11 cellular contexts compared by ENCODE assay signal in genomic region chr17:59761385-59762021, GRCh38. TPM values are rescaled to one million over a fixed set of nuclear protein-coding genes. Genes with fewer than 3 reads are reported as not detected.
DNase-seq lines count a peak whose midpoint lies in the region; ATAC-seq, FAIRE-seq and TF ChIP-seq lines count a peak whose summit lies in the region.
"Had no signal": no experiment of that assay in that cellular context is flagged by ENCODE, and none has a peak within 500 bp of the region (broad histone marks: within the 10 kb centered on the region; RNA-seq: fewer than 3 reads in every experiment).

No MANE protein-coding gene starts in this region.

- H3K9ac ChIP-seq in HepG2 (ENCODE audit: insufficient read depth, low read depth, low read length) = peak overlapping the region; percentile 64

- H3K36me3 ChIP-seq in HAP-1 (replicated peaks) = peaks cover 8% of the 10 kb centered on the region
- H3K36me3 ChIP-seq in HepG2 (replicated peaks in 1 of 2; ENCODE audit: control insufficient read depth in 1 of 2, insufficient read depth in 2 of 2, low read length in 2 of 2) = peaks cover 4 to 25% of the 10 kb centered on the region in 2 experiments; a peak in 4 of 5 replicates
- H3K36me3 ChIP-seq: right lobe of liver had no signal

- H3K79me2 ChIP-seq in HepG2 (ENCODE audit: insufficient read depth, low read length) = peaks cover 16% of the 10 kb centered on the region

- H3K9me3 ChIP-seq in HAP-1 (peaks cover 3% of the 10 kb centered on the region; the same call in 1 of the 2 replicates), HepG2 (ENCODE audit: low read length) (no peaks in the 10 kb centered on the region)
- H3K9me3 ChIP-seq: right lobe of liver had no signal

- no peak for TF ChIP-seq CTCF in astrocyte of the cerebellum (IDR thresholded peaks at IDR 0.05; ENCODE audit: low read depth, low read length, missing control alignments)
- no peak for TF ChIP-seq CTCF in HepG2 (CRISPR knock-in tag; IDR thresholded peaks at IDR 0.05)

- TF ChIP-seq EP300 in HepG2 (IDR thresholded peaks at IDR 0.05; ENCODE audit: low read depth in 2 of 2, low read length in 2 of 2) (peak in 1 of 2 experiments; percentile 61; a peak in 2 of 4 replicates), HepG2 (CRISPR knock-in tag; IDR thresholded peaks at IDR 0.05; ENCODE audit: borderline replicate concordance) (no peak)

- peak overlapping the region; percentile 68 for H3K4me2 ChIP-seq in HepG2 (ENCODE audit: low read depth, low read length)

- peak; percentile 56 for FAIRE-seq in HepG2 (lab: Jason Lieb, UNC)
- FAIRE-seq: D721Med, endometrium had no signal

- CTCF ChIA-PET in HepG2 (lab: Yijun Ruan, JAX; ENCODE audit: low intra/inter-chr PET ratio, low total read pairs) = no interaction called here

- peak; percentile 94 for ATAC-seq in HepG2
- ATAC-seq in GM19324 (IDR thresholded peaks at IDR 0.05; ENCODE audit: low FRiP score, unreplicated experiment) = no peak

- no peaks in the 10 kb centered on the region for H3K27me3 ChIP-seq in HAP-1 (ENCODE audit: low read depth)
- no peaks in the 10 kb centered on the region for H3K27me3 ChIP-seq in HepG2 (ENCODE audit: control insufficient read depth in 1 of 2, insufficient read depth in 2 of 2, low read length in 2 of 2)
- H3K27me3 ChIP-seq: right lobe of liver had no signal

- H3K4me1 ChIP-seq in HAP-1 (peaks cover 20% of the 10 kb centered on the region), HepG2 (ENCODE audit: insufficient read depth, low read length) (peaks cover 49% of the 10 kb centered on the region)
- H3K4me1 ChIP-seq: right lobe of liver had no signal

- no peak overlapping the region for H2AFZ ChIP-seq in HepG2 (ENCODE audit: low read length)

- TF ChIP-seq POLR2A in HepG2 (IDR thresholded peaks at IDR 0.05; ENCODE audit: insufficient read depth in 1 of 2, low read depth in 2 of 2, low read length in 2 of 2) = no peak

- H3K4me3 ChIP-seq in HAP-1 (no peak overlapping the region), astrocyte of the cerebellum (ENCODE audit: low read depth, low read length) (no peak overlapping the region), HepG2 (replicated peaks in 1 of 3; ENCODE audit: insufficient read depth in 1 of 3, low read depth in 2 of 3, low read length in 3 of 3) (peak overlapping the region in 1 of 3 experiments; percentile 0; a peak in 1 of 6 replicates)
- H3K4me3 ChIP-seq: right lobe of liver had no signal

- in situ Hi-C loops in HAP-1 (cut with MboI; ENCODE audit: low sequenced_read_pairs) (no loop called here), astrocyte of the cerebellum (cut with HindIII; ENCODE audit: low sequenced_read_pairs) (no loop called here), HepG2 (cut with HindIII; ENCODE audit: extremely low pct_ligation_motif_present, low pct_unique_long_range_greater_than_20kb) (no loop called here)

- POLR2A ChIA-PET in HepG2 (lab: Yijun Ruan, JAX) = interaction anchor here (0.6 to 2.8 kb wide), 10 partner anchors 7 to 92 kb away, joined by 3 to 22 read pairs (median 6); no protein-coding TSS in a partner anchor

- TF ChIP-seq RAD21 in HepG2 (CRISPR knock-in tag; IDR thresholded peaks at IDR 0.05) = no peak

- DNase-seq in A172 (ENCODE audit: low spot score) = peak; percentile 69
- DNase-seq in HAP-1 (ENCODE audit: low spot score in 2 of 2) = peak; percentile 17 to 47
- DNase-seq in astrocyte of the cerebellum (ENCODE audit: low read depth) = peak; percentile 97
- peak; percentile 92 for DNase-seq in HepG2 (ENCODE audit: low spot score)
- DNase-seq in retina = no peak
- no peak for DNase-seq in ecto neural progenitor cell (ENCODE audit: low spot score)
- no peak for DNase-seq in stimulated activated CD4-positive, alpha-beta T cell treated with anti-CD3 and anti-CD28 coated beads, Interleukin-2, amount 100 ng/mL, for 24 hours
- DNase-seq: right lobe of liver had no signal

- BruUV-seq in HepG2 (replicated peaks; lab: Mats Ljungman, UMichigan) = no TSS peak

- H3K27ac ChIP-seq in HepG2 (ENCODE audit: extremely low read length, insufficient read depth, low read length) = peak overlapping the region; percentile 76
- H3K27ac ChIP-seq: right lobe of liver had no signal

- no peaks in the 10 kb centered on the region for H4K20me1 ChIP-seq in HepG2 (ENCODE audit: insufficient read depth, low read length)

- 20% methylated on average over 3 of the region's 3 CpGs for WGBS in HepG2 (ENCODE audit: low lambda C conversion rate)

- intact Hi-C loops in HepG2 (cut with micrococcal nuclease; ENCODE audit: unreplicated experiment) = no loop called here

TF ChIP-seq in HepG2, 621 proteins besides CTCF, POLR2A, EP300 and RAD21 (continues in another document):
- TF ChIP-seq ZFP37 (CRISPR knock-in tag; IDR thresholded peaks at IDR 0.05; ENCODE audit: borderline replicate concordance) = no peak
- no peak for TF ChIP-seq ZNF275 (CRISPR knock-in tag; IDR thresholded peaks at IDR 0.05; ENCODE audit: borderline replicate concordance)
- no peak for TF ChIP-seq NFYC (CRISPR knock-in tag; IDR thresholded peaks at IDR 0.05)
- TF ChIP-seq ZNF335 (CRISPR knock-in tag; IDR thresholded peaks at IDR 0.05) = peak; percentile 32; the same call in 1 of the 2 replicates
- TF ChIP-seq ARNTL (CRISPR knock-in tag; IDR thresholded peaks at IDR 0.05) = no peak
- no peak for TF ChIP-seq ZNF496 (CRISPR knock-in tag; IDR thresholded peaks at IDR 0.05; ENCODE audit: insufficient replicate concordance)

RNA-seq across cellular contexts. Expression of gene VMP1, which starts 54.0 kb away (rescaled TPM):
- 345 and 392 TPM in 2 replicates for total RNA-seq in A172 (2014; rRNA removed; shearing (Covaris generic))
- 80.3 and 186 TPM in 2 replicates for total RNA-seq in HepG2 (2016; rRNA removed; fragmentation: Illumina TruSeq; extraction: Trizol)
- 81.7 and 81.9 TPM in 2 replicates for total RNA-seq in HepG2 (2016; cell fraction: cytosol; rRNA removed; fragmentation: Illumina TruSeq; extraction: Trizol; ENCODE audit: low read depth)
- total RNA-seq in HepG2 (2016; cell fraction: insoluble cytoplasmic fraction; rRNA removed; fragmentation: Illumina TruSeq; extraction: Trizol) = 87.6 and 200 TPM in 2 replicates
- total RNA-seq in HepG2 (2016; cell fraction: membrane; rRNA removed; fragmentation: Illumina TruSeq; extraction: Trizol) = 64.7 and 72.7 TPM in 2 replicates
- total RNA-seq in HepG2 (2016; cell fraction: nucleus; rRNA removed; fragmentation: Illumina TruSeq; extraction: Trizol) = 414 and 436 TPM in 2 replicates
- 262 and 271 TPM in 2 replicates for polyA plus RNA-seq in HepG2 (2011; rRNA removed)
- 66.8 and 107 TPM in 2 replicates for polyA plus RNA-seq in HepG2 (2011; cell fraction: cytosol; rRNA removed)
- polyA plus RNA-seq in HepG2 (2011; cell fraction: nucleus; rRNA removed) = 244 and 352 TPM in 2 replicates
- polyA plus RNA-seq in HepG2 (2012) = 151 and 169 TPM in 2 replicates
- 21.0 and 21.9 TPM in 2 replicates for polyA plus RNA-seq in HepG2 (2016; cell fraction: cytosol; fragmentation: Illumina TruSeq; extraction: Trizol; ENCODE audit: low read depth)
- 78.4 and 81.5 TPM in 2 replicates for polyA plus RNA-seq in HepG2 (2016; cell fraction: insoluble cytoplasmic fraction; fragmentation: Illumina TruSeq; extraction: Trizol; ENCODE audit: low read depth)
- polyA plus RNA-seq in HepG2 (2016; cell fraction: membrane; fragmentation: Illumina TruSeq; extraction: Trizol; ENCODE audit: low read depth) = 34.4 and 38.6 TPM in 2 replicates
- 277 and 292 TPM in 2 replicates for polyA plus RNA-seq in HepG2 (2016; cell fraction: nucleus; fragmentation: Illumina TruSeq; extraction: Trizol; ENCODE audit: insufficient read depth, low read depth)
- polyA minus RNA-seq in HepG2 (2011; rRNA and poly(A)+ RNA removed; ENCODE audit: low replicate concordance) = 294 and 406 TPM in 2 replicates
- 134 and 182 TPM in 2 replicates for polyA minus RNA-seq in HepG2 (2011; cell fraction: cytosol; rRNA and poly(A)+ RNA removed)
- polyA minus RNA-seq in HepG2 (2011; cell fraction: nucleus; rRNA and poly(A)+ RNA removed) = 788 and 1,143 TPM in 2 replicates

RNA-seq across cellular contexts. Expression of gene PTRH2, which starts 54.3 kb away (rescaled TPM):
- total RNA-seq in A172 (2014; rRNA removed; shearing (Covaris generic)) = 51.7 and 60.5 TPM in 2 replicates
- 48.7 and 67.7 TPM in 2 replicates for total RNA-seq in HepG2 (2016; rRNA removed; fragmentation: Illumina TruSeq; extraction: Trizol)
- 24.5 and 30.9 TPM in 2 replicates for total RNA-seq in HepG2 (2016; cell fraction: cytosol; rRNA removed; fragmentation: Illumina TruSeq; extraction: Trizol; ENCODE audit: low read depth)
- total RNA-seq in HepG2 (2016; cell fraction: insoluble cytoplasmic fraction; rRNA removed; fragmentation: Illumina TruSeq; extraction: Trizol) = 43.2 and 68.2 TPM in 2 replicates
- 26.1 and 28.8 TPM in 2 replicates for total RNA-seq in HepG2 (2016; cell fraction: membrane; rRNA removed; fragmentation: Illumina TruSeq; extraction: Trizol)
- 57.2 and 59.6 TPM in 2 replicates for total RNA-seq in HepG2 (2016; cell fraction: nucleus; rRNA removed; fragmentation: Illumina TruSeq; extraction: Trizol)
- polyA plus RNA-seq in HepG2 (2011; rRNA removed) = 73.6 and 83.3 TPM in 2 replicates
- polyA plus RNA-seq in HepG2 (2011; cell fraction: cytosol; rRNA removed) = 52.4 and 80.1 TPM in 2 replicates
- polyA plus RNA-seq in HepG2 (2011; cell fraction: nucleus; rRNA removed) = 24.3 and 32.5 TPM in 2 replicates
- 61.8 and 70.1 TPM in 2 replicates for polyA plus RNA-seq in HepG2 (2012)
- 19.3 and 20.0 TPM in 2 replicates for polyA plus RNA-seq in HepG2 (2016; cell fraction: cytosol; fragmentation: Illumina TruSeq; extraction: Trizol; ENCODE audit: low read depth)
- 49.4 and 52.0 TPM in 2 replicates for polyA plus RNA-seq in HepG2 (2016; cell fraction: insoluble cytoplasmic fraction; fragmentation: Illumina TruSeq; extraction: Trizol; ENCODE audit: low read depth)
- polyA plus RNA-seq in HepG2 (2016; cell fraction: membrane; fragmentation: Illumina TruSeq; extraction: Trizol; ENCODE audit: low read depth) = 19.4 and 21.2 TPM in 2 replicates
- 111 and 117 TPM in 2 replicates for polyA plus RNA-seq in HepG2 (2016; cell fraction: nucleus; fragmentation: Illumina TruSeq; extraction: Trizol; ENCODE audit: insufficient read depth, low read depth)
- polyA minus RNA-seq in HepG2 (2011; rRNA and poly(A)+ RNA removed; ENCODE audit: low replicate concordance) = 40.8 and 45.5 TPM in 2 replicates
- polyA minus RNA-seq in HepG2 (2011; cell fraction: cytosol; rRNA and poly(A)+ RNA removed) = 17.2 and 20.3 TPM in 2 replicates
- 31.4 and 37.7 TPM in 2 replicates for polyA minus RNA-seq in HepG2 (2011; cell fraction: nucleus; rRNA and poly(A)+ RNA removed)

Comparison
In these comparisons a context has a peak if more than half of its experiments do, and no peak if none do; other contexts are left out.
1. DNase-seq: peak in A172 (single experiment), HAP-1 (2 of 2), astrocyte of the cerebellum (single experiment) and HepG2 (single experiment); none in retina (single experiment), ecto neural progenitor cell (single experiment) and stimulated activated CD4-positive, alpha-beta T cell treated with anti-CD3 and anti-CD28 coated beads, Interleukin-2, amount 100 ng/mL, for 24 hours (0 of 2).